18 cellular contexts compared by ENCODE assay signal in genomic region chr20:57444394-57445048, GRCh38. TPM values are rescaled to one million over a fixed set of nuclear protein-coding genes. Genes with fewer than 3 reads are reported as not detected.
DNase-seq lines count a peak whose midpoint lies in the region; ATAC-seq and TF ChIP-seq lines count a peak whose summit lies in the region.
"Had no signal": no experiment of that assay in that cellular context is flagged by ENCODE, and none has a peak within 500 bp of the region (broad histone marks: within the 10 kb centered on the region; RNA-seq: fewer than 3 reads in every experiment).

No MANE protein-coding gene starts in this region.

- TF ChIP-seq POLR2A in lower leg skin (IDR thresholded peaks at IDR 0.05): no peak

- H3K9me3 ChIP-seq in right atrium auricular region (peaks cover 0 to 9% of the 10 kb centered on the region in 2 donors), muscle layer of colon (ENCODE audit: low read length) (no peaks in the 10 kb centered on the region), skeletal muscle tissue (ENCODE audit: control insufficient read depth in 3 of 3, low read length in 3 of 3) (no peaks in the 10 kb centered on the region), Karpas-422 (ENCODE audit: low read length) (no peaks in the 10 kb centered on the region)

- H3K27ac ChIP-seq in right atrium auricular region (peak overlapping the region; percentile 91 to 92), muscle layer of colon (ENCODE audit: low read depth, low read length) (peak overlapping the region; percentile 96), skeletal muscle tissue (ENCODE audit: low read depth, low read length) (peak overlapping the region; percentile 78), Karpas-422 (ENCODE audit: low read length) (no peak overlapping the region)

- H3K9me2 ChIP-seq in Karpas-422 (replicated peaks; ENCODE audit: insufficient read depth, low read length): no peaks in the 10 kb centered on the region

- H3K4me3 ChIP-seq in right atrium auricular region (no peak overlapping the region), muscle layer of colon (ENCODE audit: low read depth in 1 of 2, low read length in 2 of 2) (no peak overlapping the region), skeletal muscle tissue (ENCODE audit: low read length in 3 of 3) (no peak overlapping the region), Karpas-422 (ENCODE audit: low read length) (no peak overlapping the region), lower leg skin (ENCODE audit: low read depth, poor library complexity, severe bottlenecking) (no peak overlapping the region)

- intact Hi-C loops in cardiac septum (cut with DNase I) (loop anchor here (10.0 kb wide), 1 partner anchor 290 kb away; no protein-coding TSS in a partner anchor), lower leg skin (cut with DNase I; ENCODE audit: low total_unique reads) (no loop called here)

- H3K27me3 ChIP-seq in right atrium auricular region: no peaks in the 10 kb centered on the region
- H3K27me3 ChIP-seq in muscle layer of colon (ENCODE audit: control insufficient read depth in 1 of 2, insufficient read depth in 2 of 2, low read length in 2 of 2): no peaks in the 10 kb centered on the region
- no peaks in the 10 kb centered on the region for H3K27me3 ChIP-seq in skeletal muscle tissue (ENCODE audit: control insufficient read depth in 3 of 3, insufficient read depth in 3 of 3, low read length in 3 of 3)
- peaks cover 5% of the 10 kb centered on the region; the same call in 1 of the 2 replicates for H3K27me3 ChIP-seq in Karpas-422 (ENCODE audit: low read length)

- TF ChIP-seq CTCF in right atrium auricular region (IDR thresholded peaks at IDR 0.05): no peak
- no peak for TF ChIP-seq CTCF in lower leg skin (IDR thresholded peaks at IDR 0.05)

- no peak overlapping the region for H2AFZ ChIP-seq in Karpas-422 (ENCODE audit: low read length)

- no peak for DNase-seq in right atrium auricular region (ENCODE audit: low spot score)
- no peak for DNase-seq in cardiac septum (ENCODE audit: low spot score)
- no peak for DNase-seq in Karpas-422
- no peak for DNase-seq in DMS53 (lab: John Stamatoyannopoulos, UW)
- no peak for DNase-seq in lower leg skin (ENCODE audit: low spot score in 2 of 2)
- DNase-seq: 8988T; DMS 273 treated with DMSO at 0.1 percent for 48 hours; GF-D8; GOT3; NCI-H1417; NCI-H187 treated with DMSO at 0.1 percent for 48 hours; NCI-H446; NCI-H69; NK-92 treated with Interleukin-12 subunit alpha and Interleukin-12 subunit beta, amount 100 ng/mL, for 24 hours; SIG-M5 had no signal

- H3K4me1 ChIP-seq in right atrium auricular region (peaks cover 0 to 42% of the 10 kb centered on the region in 2 donors), muscle layer of colon (ENCODE audit: insufficient read depth, low read length) (peaks cover 66% of the 10 kb centered on the region), skeletal muscle tissue (ENCODE audit: control insufficient read depth in 3 of 3, insufficient read depth in 3 of 3, low read length in 3 of 3) (peaks cover 53 to 86% (median 77%) of the 10 kb centered on the region in 3 donors), Karpas-422 (ENCODE audit: low read length) (peaks cover 23% of the 10 kb centered on the region)

- 57 to 66% methylated on average over 16 of the region's 16 CpGs for WGBS in lower leg skin, 2 donors

- no peak for ATAC-seq in GM19328 (IDR thresholded peaks at IDR 0.05; ENCODE audit: unreplicated experiment)

- no peak overlapping the region for H3K4me2 ChIP-seq in Karpas-422 (ENCODE audit: low read depth, low read length, poor library complexity, severe bottlenecking)

- H3K9ac ChIP-seq in muscle layer of colon (ENCODE audit: low read length): no peak overlapping the region
- H3K9ac ChIP-seq in skeletal muscle tissue (ENCODE audit: low read depth in 1 of 3, low read length in 3 of 3): no peak overlapping the region
- no peak overlapping the region for H3K9ac ChIP-seq in Karpas-422 (ENCODE audit: low read length)

- no peaks in the 10 kb centered on the region for H4K20me1 ChIP-seq in Karpas-422 (ENCODE audit: insufficient read depth, low read depth, low read length)

- H3K36me3 ChIP-seq in right atrium auricular region (no peaks in the 10 kb centered on the region), muscle layer of colon (ENCODE audit: insufficient read depth, low read length) (no peaks in the 10 kb centered on the region), skeletal muscle tissue (ENCODE audit: control insufficient read depth in 3 of 3, insufficient read depth in 3 of 3, low read length in 3 of 3) (no peaks in the 10 kb centered on the region), Karpas-422 (ENCODE audit: insufficient read depth, low read length) (no peaks in the 10 kb centered on the region)

- H3K79me2 ChIP-seq in Karpas-422 (ENCODE audit: low read length): no peaks in the 10 kb centered on the region

RNA-seq across cellular contexts. Expression of gene RBM38, which starts 53.3 kb away (rescaled TPM):
- total RNA-seq in right atrium auricular region (100 to 1,000 TPM; 127 to 151 TPM), cardiac septum (63.1 TPM), skeletal muscle tissue (60.0 TPM), lower leg skin (10 to 100 TPM in 2 of 4 donors, 1 to 10 TPM in 2; 6.2 to 13.3 (median 11.2) TPM)
- total RNA-seq in Karpas-422 (2014; rRNA removed; shearing (Covaris generic); ENCODE audit: low replicate concordance): 261 and 436 TPM in 2 replicates
